In the genomic region with DNA sequence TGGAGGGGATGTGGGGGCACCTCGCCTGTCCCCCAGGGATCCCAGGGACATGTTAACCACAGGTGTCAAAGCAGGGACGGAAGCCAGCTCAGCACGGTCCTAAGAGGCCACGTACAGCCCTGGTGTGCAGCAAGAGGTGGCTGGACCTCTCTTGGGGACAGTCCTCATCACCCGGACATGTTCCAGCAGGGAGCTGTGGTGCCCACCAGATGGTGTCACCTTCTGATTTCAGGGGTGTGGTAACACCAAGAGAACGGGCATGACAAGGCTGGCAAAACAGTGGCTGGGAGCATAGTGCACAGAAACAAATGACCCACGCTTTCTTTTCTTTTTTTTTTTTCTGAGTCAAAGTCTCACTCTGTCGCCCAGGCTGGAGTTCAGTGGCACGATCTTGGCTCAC, we compare ENCODE assay signal across 18 cellular contexts. TPM values are rescaled to one million over a fixed set of nuclear protein-coding genes. Genes with fewer than 3 reads are reported as not detected.
DNase-seq lines count a peak whose midpoint lies in the region; ATAC-seq, FAIRE-seq and TF ChIP-seq lines count a peak whose summit lies in the region.
"Had no signal": no experiment of that assay in that cellular context is flagged by ENCODE, and none has a peak within 500 bp of the region (broad histone marks: within the 10 kb centered on the region; RNA-seq: fewer than 3 reads in every experiment).

No MANE protein-coding gene starts in this region.

- peaks cover 11% of the 10 kb centered on the region for H3K9me3 ChIP-seq in BLaER1
- H3K9me3 ChIP-seq in KOPT-K1 (ENCODE audit: insufficient read depth, low read length, poor library complexity, severe bottlenecking), result peaks cover 9% of the 10 kb centered on the region
- no peaks in the 10 kb centered on the region for H3K9me3 ChIP-seq in H1 (ENCODE audit: insufficient read depth in 2 of 2, low read depth in 1 of 2, low read length in 1 of 2)
- H3K9me3 ChIP-seq in psoas muscle, result no peaks in the 10 kb centered on the region
- peaks cover 10% of the 10 kb centered on the region for H3K9me3 ChIP-seq in mesenchymal stem cell (ENCODE audit: control insufficient read depth, low read length)
- H3K9me3 ChIP-seq in osteoblast (ENCODE audit: low read depth, low read length), result no peaks in the 10 kb centered on the region

- CTCF ChIA-PET in H1 (lab: Charles Lee; ENCODE audit: partially characterized antibody), result interaction anchor here (1.0 to 10.9 kb wide), 5 partner anchors 20 to 185 kb away, joined by 3 to 145 read pairs (median 5); no protein-coding TSS in a partner anchor

- H3K36me3 ChIP-seq in BLaER1 (peaks cover 70% of the 10 kb centered on the region), KOPT-K1 (ENCODE audit: insufficient read depth, low read length) (peaks cover 26% of the 10 kb centered on the region), H1 (ENCODE audit: control insufficient read depth in 2 of 4, insufficient read depth in 4 of 4, low read length in 3 of 4) (no peaks in the 10 kb centered on the region), psoas muscle (ENCODE audit: insufficient read depth in 1 of 2, low read depth in 1 of 2) (peaks cover 0 to 75% of the 10 kb centered on the region in 2 donors), mesenchymal stem cell (ENCODE audit: control insufficient read depth in 1 of 2, insufficient read depth in 2 of 2, low read depth in 1 of 2, low read length in 2 of 2) (peaks cover 57 to 58% of the 10 kb centered on the region in 2 experiments), osteoblast (ENCODE audit: insufficient read depth, low read length) (peaks cover 34% of the 10 kb centered on the region)

- H4K8ac ChIP-seq in H1 (ENCODE audit: extremely low read depth, insufficient read depth, low read length) (no peak overlapping the region), mesenchymal stem cell (ENCODE audit: low read length) (no peak overlapping the region)

- intact Hi-C loops in psoas muscle (cut with DNase I), result no loop called here

- H3K4ac ChIP-seq in H1 (replicated peaks; ENCODE audit: insufficient read length, low read depth, low read length), result no peak overlapping the region
- no peak overlapping the region for H3K4ac ChIP-seq in mesenchymal stem cell (ENCODE audit: low read depth in 1 of 2, low read length in 2 of 2)

- H4K91ac ChIP-seq in H1 (replicated peaks; ENCODE audit: insufficient read length, low read length), result no peak overlapping the region
- no peak overlapping the region for H4K91ac ChIP-seq in mesenchymal stem cell (ENCODE audit: low read length)

- ATAC-seq in psoas muscle (peak; percentile 54 to 84 (median 80)), omental fat pad (ENCODE audit: low FRiP score) (no peak), HG03520 (IDR thresholded peaks at IDR 0.05; ENCODE audit: unreplicated experiment) (no peak)
- ATAC-seq: CD8-positive, alpha-beta T cell had no signal

- H3K9ac ChIP-seq in BLaER1 (no peak overlapping the region), H1 (replicated peaks in 1 of 4; ENCODE audit: extremely low read depth in 1 of 4, low read depth in 3 of 4, low read length in 3 of 4) (no peak overlapping the region), mesenchymal stem cell (ENCODE audit: low read length) (no peak overlapping the region)
- H3K9ac ChIP-seq: GM23248 had no signal

- H3K79me2 ChIP-seq in H1 (ENCODE audit: control insufficient read depth in 1 of 2, insufficient read depth in 2 of 2, low read length in 2 of 2) (no peaks in the 10 kb centered on the region), osteoblast (ENCODE audit: insufficient read depth, low read length) (no peaks in the 10 kb centered on the region)

- no peak overlapping the region for H3K4me3 ChIP-seq in BLaER1
- no peak overlapping the region for H3K4me3 ChIP-seq in H1 (ENCODE audit: extremely low read depth in 1 of 4, insufficient read depth in 2 of 4, low read depth in 3 of 4, low read length in 4 of 4)
- H3K4me3 ChIP-seq in psoas muscle, result no peak overlapping the region
- no peak overlapping the region for H3K4me3 ChIP-seq in mesenchymal stem cell (ENCODE audit: insufficient read depth in 1 of 2, low read depth in 1 of 2, low read length in 2 of 2)
- no peak overlapping the region for H3K4me3 ChIP-seq in osteoblast (ENCODE audit: insufficient read depth, low read length)
- H3K4me3 ChIP-seq: GM23248 had no signal

- no peak overlapping the region for H4K5ac ChIP-seq in H1 (ENCODE audit: insufficient read length, low read depth, low read length)

- no peak for TF ChIP-seq POLR2A in H1 (IDR thresholded peaks at IDR 0.05; ENCODE audit: control extremely low read depth in 1 of 2, low read depth in 2 of 2, low read length in 2 of 2)

- DNase-seq in H1 (ENCODE audit: low read depth in 1 of 2, low spot score in 2 of 2), result no peak
- peak in 1 of 2 donors; percentile 62 for DNase-seq in psoas muscle
- DNase-seq in mesenchymal stem cell, result no peak
- DNase-seq in omental fat pad (ENCODE audit: low spot score), result no peak
- DNase-seq in osteoblast (ENCODE audit: insufficient read length, low spot score, missing footprints), result no peak
- DNase-seq: CD8-positive, alpha-beta T cell; COR-L47; DMS153; DMS79 treated with DMSO at 0.1 percent for 48 hours; EL; GM23248; H9 had no signal

- H3K27ac ChIP-seq in BLaER1 (0 out of 2 replicates have a peak overlapping the region, but pooled peaks have one; percentile 29), KOPT-K1 (ENCODE audit: low read depth, low read length, poor library complexity, severe bottlenecking) (peak overlapping the region; percentile 30), H1 (ENCODE audit: low read depth, low read length) (no peak overlapping the region), psoas muscle (no peak overlapping the region), mesenchymal stem cell (ENCODE audit: low read length, poor library complexity, severe bottlenecking) (no peak overlapping the region), osteoblast (ENCODE audit: low read depth, low read length) (no peak overlapping the region)
- H3K27ac ChIP-seq: GM23248 had no signal

- H2BK120ac ChIP-seq in H1 (replicated peaks; ENCODE audit: low read depth, low read length), result no peak overlapping the region
- no peak overlapping the region for H2BK120ac ChIP-seq in mesenchymal stem cell (ENCODE audit: low read depth, low read length)

- H3K23me2 ChIP-seq in H1 (ENCODE audit: low read depth, low read length), result no peaks in the 10 kb centered on the region

- TF ChIP-seq CTCF in H1 (IDR thresholded peaks at IDR 0.05; ENCODE audit: control extremely low read depth in 1 of 3, insufficient read depth in 1 of 3, low read depth in 1 of 3, low read length in 3 of 3) (no peak), psoas muscle (IDR thresholded peaks at IDR 0.05) (no peak), omental fat pad (IDR thresholded peaks at IDR 0.05) (no peak), osteoblast (IDR thresholded peaks at IDR 0.05; ENCODE audit: extremely low read depth, low read depth, low read length) (no peak)

- H3K27me3 ChIP-seq in BLaER1 (no peaks in the 10 kb centered on the region), H1 (replicated peaks in 1 of 4; ENCODE audit: control insufficient read depth in 3 of 4, extremely low read depth in 1 of 4, insufficient read depth in 3 of 4, low read length in 3 of 4) (no peaks in the 10 kb centered on the region; a peak in 1 of 7 replicates), psoas muscle (ENCODE audit: insufficient read depth in 3 of 3, low read length in 2 of 3) (no peaks in the 10 kb centered on the region), mesenchymal stem cell (ENCODE audit: control insufficient read depth in 1 of 2, insufficient read depth in 1 of 2, low read length in 2 of 2) (no peaks in the 10 kb centered on the region), osteoblast (ENCODE audit: insufficient read depth, low read length) (no peaks in the 10 kb centered on the region)

- H2BK5ac ChIP-seq in H1 (ENCODE audit: low read depth, low read length), result no peak overlapping the region
- no peak overlapping the region for H2BK5ac ChIP-seq in mesenchymal stem cell (ENCODE audit: low read depth, low read length, poor library complexity, severe bottlenecking)

- H2BK15ac ChIP-seq in H1 (ENCODE audit: low read length), result 0 out of 2 replicates have a peak overlapping the region, but pooled peaks have one; percentile 81
- H2BK15ac ChIP-seq in mesenchymal stem cell (ENCODE audit: low read depth, poor library complexity, severe bottlenecking), result no peak overlapping the region

- POLR2A ChIA-PET in H1 (lab: Charles Lee; ENCODE audit: partially characterized antibody), result no interaction called here

- H2AK5ac ChIP-seq in H1 (ENCODE audit: low read depth, low read length) (no peak overlapping the region), mesenchymal stem cell (ENCODE audit: low read length, severe bottlenecking) (no peak overlapping the region)

- H3K23ac ChIP-seq in H1 (ENCODE audit: insufficient read length) (no peak overlapping the region), mesenchymal stem cell (ENCODE audit: low read length in 2 of 2) (no peak overlapping the region)

- no peak for TF ChIP-seq RAD21 in H1 (IDR thresholded peaks at IDR 0.05 in 1 of 2, conservative IDR thresholded peaks at IDR 0.05 in 1 of 2; ENCODE audit: low read depth in 2 of 2, low read length in 2 of 2)

- 83% methylated on average over 8 of the region's 9 CpGs; no CpG with 5 or more reads in 1 of the 2 experiments for WGBS in H1 (ENCODE audit: extremely low coverage in 1 of 2, insufficient coverage in 1 of 2, insufficient read length in 1 of 2, insufficient replicate concordance in 2 of 2, low coverage in 1 of 2, low lambda C conversion rate in 2 of 2, missing lambda C conversion rate in 1 of 2), 2 experiments
- WGBS in psoas muscle, 3 donors, result 77 to 91% (median 80%) methylated on average over 8 to 9 of the region's 9 CpGs
- 94% methylated on average over 9 of the region's 9 CpGs for WGBS in mesenchymal stem cell

- H2BK12ac ChIP-seq in H1 (ENCODE audit: low read depth, low read length) (no peak overlapping the region), mesenchymal stem cell (ENCODE audit: low read length in 2 of 2) (no peak overlapping the region)

- H3K4me2 ChIP-seq in BLaER1 (peak overlapping the region; percentile 60), H1 (ENCODE audit: insufficient read depth in 1 of 2, low read depth in 2 of 2, low read length in 2 of 2) (no peak overlapping the region), mesenchymal stem cell (ENCODE audit: low read length, poor library complexity, severe bottlenecking) (no peak overlapping the region), osteoblast (ENCODE audit: insufficient read depth, low read length) (no peak overlapping the region)

- TF ChIP-seq EP300 in H1 (IDR thresholded peaks at IDR 0.05; ENCODE audit: borderline replicate concordance in 1 of 2, low read depth in 2 of 2, low read length in 2 of 2), result no peak

- H3K18ac ChIP-seq in H1 (ENCODE audit: extremely low read depth, low read length), result no peak overlapping the region
- H3K18ac ChIP-seq in mesenchymal stem cell (ENCODE audit: low read depth in 1 of 2, low read length in 2 of 2), result no peak overlapping the region

- H2BK20ac ChIP-seq in H1 (ENCODE audit: low read length), result no peak overlapping the region

- no peak for FAIRE-seq in H1 (lab: Jason Lieb, UNC)
- FAIRE-seq: D721Med, G401.6, GM12891 had no signal

- H4K20me1 ChIP-seq in BLaER1, result no peaks in the 10 kb centered on the region
- no peaks in the 10 kb centered on the region for H4K20me1 ChIP-seq in H1 (replicated peaks in 1 of 2; ENCODE audit: control insufficient read depth in 1 of 2, insufficient read depth in 2 of 2, low read length in 2 of 2)
- no peaks in the 10 kb centered on the region for H4K20me1 ChIP-seq in osteoblast (ENCODE audit: insufficient read depth, low read length)

- H2AFZ ChIP-seq in H1 (ENCODE audit: low read length), result no peak overlapping the region
- no peak overlapping the region for H2AFZ ChIP-seq in mesenchymal stem cell (ENCODE audit: low read depth, low read length)
- no peak overlapping the region for H2AFZ ChIP-seq in osteoblast (ENCODE audit: low read length)
- H2AFZ ChIP-seq: GM23248 had no signal

- H3K56ac ChIP-seq in H1 (replicated peaks; ENCODE audit: insufficient read length, low read depth, low read length), result no peak overlapping the region

- H3K4me1 ChIP-seq in BLaER1, result peaks cover 41% of the 10 kb centered on the region
- no peaks in the 10 kb centered on the region for H3K4me1 ChIP-seq in H1 (replicated peaks in 1 of 4; ENCODE audit: control insufficient read depth in 3 of 4, insufficient read depth in 4 of 4, low read length in 3 of 4)
- no peaks in the 10 kb centered on the region for H3K4me1 ChIP-seq in psoas muscle
- no peaks in the 10 kb centered on the region for H3K4me1 ChIP-seq in mesenchymal stem cell (ENCODE audit: control insufficient read depth, insufficient read depth, low read depth, low read length)
- H3K4me1 ChIP-seq in osteoblast (ENCODE audit: insufficient read depth, low read length), result no peaks in the 10 kb centered on the region

- H3K14ac ChIP-seq in H1 (ENCODE audit: insufficient read length) (no peak overlapping the region), mesenchymal stem cell (ENCODE audit: low read length in 2 of 2) (no peak overlapping the region)

- no peaks in the 10 kb centered on the region; the same call in 1 of the 2 replicates for H3K79me1 ChIP-seq in H1 (ENCODE audit: low read depth, low read length)
- no peaks in the 10 kb centered on the region for H3K79me1 ChIP-seq in mesenchymal stem cell (replicated peaks; ENCODE audit: low read length, poor library complexity, severe bottlenecking)

RNA-seq across cellular contexts. Expression of a gene that starts 25.6 kb away (rescaled TPM):
- total RNA-seq in H1 (2021; fragmentation: NEBNext Ultra II Directional; extraction: Animal tissue kit (Norgen Biotek cat#: 25700)), result 15.2 and 16.6 TPM in 2 replicates
- polyA plus RNA-seq in H1 (2011; rRNA removed) (33.7 and 45.0 TPM in 2 replicates), psoas muscle (100 to 1,000 TPM; 100 to 142 (median 117) TPM)
- polyA plus RNA-seq in H1 (2011; cell fraction: cytosol; rRNA removed), result 30.8 TPM
- 39.7 TPM for polyA plus RNA-seq in H1 (2011; cell fraction: nucleus; rRNA removed)
- 21.8 to 30.3 TPM (median 29.0 TPM) in 4 replicates for polyA plus RNA-seq in H1 (2012, experiment 1 of 2)
- 26.2 TPM for polyA plus RNA-seq in H1 (2012, experiment 2 of 2)
- polyA plus RNA-seq in H1 (2013, experiment 1 of 2), result 12.0 TPM
- polyA plus RNA-seq in H1 (2013, experiment 2 of 2), result 10.6 TPM
- polyA minus RNA-seq in H1 (2011; rRNA and poly(A)+ RNA removed), result 9.1 and 11.6 TPM in 2 replicates
- polyA minus RNA-seq in H1 (2011; cell fraction: cytosol; rRNA and poly(A)+ RNA removed), result 25.5 TPM
- 7.3 TPM for polyA minus RNA-seq in H1 (2011; cell fraction: nucleus; rRNA and poly(A)+ RNA removed)
- total RNA-seq in psoas muscle (100 to 1,000 TPM in 2 of 4 donors, 10 to 100 TPM in 2; 63.6 to 146 (median 115) TPM), omental fat pad (100 to 1,000 TPM; 166 to 214 (median 180) TPM), osteoblast (220 and 288 TPM in 2 replicates)
- polyA plus RNA-seq in mesenchymal stem cell (2013, experiment 1 of 2), result 51.6 TPM
- polyA plus RNA-seq in mesenchymal stem cell (2013, experiment 2 of 2), result 55.0 TPM

RNA-seq across cellular contexts. Expression of a gene that starts 25.6 kb away (rescaled TPM):
- total RNA-seq in H1 (2021; fragmentation: NEBNext Ultra II Directional; extraction: Animal tissue kit (Norgen Biotek cat#: 25700)), result 14.2 and 14.8 TPM in 2 replicates
- polyA plus RNA-seq in H1 (2011; rRNA removed) (21.9 and 25.0 TPM in 2 replicates), psoas muscle (10 to 100 TPM; 13.7 to 23.5 (median 16.0) TPM)
- polyA plus RNA-seq in H1 (2011; cell fraction: cytosol; rRNA removed), result 20.2 TPM
- polyA plus RNA-seq in H1 (2011; cell fraction: nucleus; rRNA removed), result 38.2 TPM
- polyA plus RNA-seq in H1 (2012, experiment 1 of 2), result 11.3 to 14.7 TPM (median 13.7 TPM) in 4 replicates
- 16.5 TPM for polyA plus RNA-seq in H1 (2012, experiment 2 of 2)
- polyA plus RNA-seq in H1 (2013, experiment 1 of 2), result 8.1 TPM
- 9.0 TPM for polyA plus RNA-seq in H1 (2013, experiment 2 of 2)
- polyA minus RNA-seq in H1 (2011; rRNA and poly(A)+ RNA removed), result 6.3 and 8.1 TPM in 2 replicates
- 6.8 TPM for polyA minus RNA-seq in H1 (2011; cell fraction: cytosol; rRNA and poly(A)+ RNA removed)
- 13.8 TPM for polyA minus RNA-seq in H1 (2011; cell fraction: nucleus; rRNA and poly(A)+ RNA removed)
- total RNA-seq in psoas muscle (10 to 100 TPM; 18.4 to 35.1 (median 24.5) TPM), omental fat pad (10 to 100 TPM; 10.1 to 24.4 (median 15.1) TPM), osteoblast (19.5 and 21.5 TPM in 2 replicates)
- polyA plus RNA-seq in mesenchymal stem cell (2013, experiment 1 of 2), result 5.8 TPM
- 6.0 TPM for polyA plus RNA-seq in mesenchymal stem cell (2013, experiment 2 of 2)

Comparison
In these comparisons a context has a peak if more than half of its experiments do, and no peak if none do; other contexts are left out.
1. H3K27ac ChIP-seq: peak in BLaER1 (single experiment) and KOPT-K1 (single experiment); none in H1 (single experiment), psoas muscle (single experiment), mesenchymal stem cell (single experiment) and osteoblast (single experiment).
2. ATAC-seq: peak in psoas muscle (4 of 4); none in omental fat pad (single experiment) and HG03520 (single experiment).